Comparison of ENCODE assay signal across 25 cellular contexts in genomic region chr5:135213466-135214239, GRCh38.
DNase-seq lines count a peak whose midpoint lies in the region; ATAC-seq, FAIRE-seq and TF ChIP-seq lines count a peak whose summit lies in the region.
"Had no signal": no experiment of that assay in that cellular context is flagged by ENCODE, and none has a peak within 500 bp of the region (broad histone marks: within the 10 kb centered on the region; RNA-seq: fewer than 3 reads in every experiment).

No MANE protein-coding gene starts in this region.

- no peaks in the 10 kb centered on the region for H3K9me3 ChIP-seq in SJCRH30 (replicated peaks)
- no peaks in the 10 kb centered on the region for H3K9me3 ChIP-seq in kidney (ENCODE audit: control insufficient read depth in 1 of 2, low read length in 2 of 2)
- H3K9me3 ChIP-seq in T-helper 17 cell (ENCODE audit: control insufficient read depth, low read length, poor library complexity, severe bottlenecking): no peaks in the 10 kb centered on the region
- H3K9me3 ChIP-seq: A549, left ventricle myocardium inferior, upper lobe of left lung had no signal

- H3K4me1 ChIP-seq in SJCRH30 (peaks cover 58% of the 10 kb centered on the region), kidney (ENCODE audit: control insufficient read depth in 1 of 2, insufficient read depth in 1 of 2, low read depth in 1 of 2, low read length in 2 of 2) (no peaks in the 10 kb centered on the region)
- H3K4me1 ChIP-seq: left ventricle myocardium inferior, upper lobe of left lung had no signal

- intact Hi-C loops in activated CD4-positive, alpha-beta T cell treated with anti-CD3 and anti-CD28 coated beads, Interleukin-2, amount 10 ng/mL, durations not matched to agents 24 days and 14 days (cut with micrococcal nuclease): no loop called here
- intact Hi-C loops in kidney (cut with DNase I): no loop called here

- no peaks in the 10 kb centered on the region for H3K36me3 ChIP-seq in SJCRH30
- H3K36me3 ChIP-seq in kidney (ENCODE audit: control insufficient read depth in 1 of 2, insufficient read depth in 2 of 2, low read length in 2 of 2): no peaks in the 10 kb centered on the region
- H3K36me3 ChIP-seq: left ventricle myocardium inferior, upper lobe of left lung had no signal

- FAIRE-seq in kidney (lab: Jason Lieb, UNC): no peak
- FAIRE-seq: A549, colon had no signal

- H3K36me3 Mint-ChIP-seq in activated CD4-positive, alpha-beta T cell treated with anti-CD3 and anti-CD28 coated beads, Interleukin-2, amount 10 ng/mL, durations not matched to agents 7 days and 5 days (ENCODE audit: low read depth): no peaks in the 10 kb centered on the region
- no peaks in the 10 kb centered on the region for H3K36me3 Mint-ChIP-seq in activated CD4-positive, alpha-beta T cell treated with anti-CD3 and anti-CD28 coated beads, Interleukin-2, amount 10 ng/mL, durations not matched to agents 24 days and 14 days (ENCODE audit: low read depth)
- peaks cover 3% of the 10 kb centered on the region for H3K36me3 Mint-ChIP-seq in T-helper 17 cell (ENCODE audit: low read depth)
- H3K36me3 Mint-ChIP-seq: brain had no signal

- ATAC-seq in T-helper 17 cell: no peak
- ATAC-seq in GM18502 (IDR thresholded peaks at IDR 0.05; ENCODE audit: poor library complexity, unreplicated experiment): no peak
- ATAC-seq: A549; activated CD4-positive, CD25-positive, alpha-beta regulatory T cell treated with anti-CD3 and anti-CD28 coated beads, Interleukin-2, amount 50 U/mL, for 24 hours; activated naive CD8-positive, alpha-beta T cell treated with anti-CD3 and anti-CD28 coated beads, Interleukin-2, amount 50 U/mL, for 24 hours; activated T-helper 17 cell treated with anti-CD3 and anti-CD28 coated beads, Interleukin-2, amount 50 U/mL, for 72 hours; K562 had no signal

- H3K27ac ChIP-seq in SJCRH30 (peak overlapping the region; percentile 18), kidney (ENCODE audit: low read depth in 2 of 2, low read length in 2 of 2) (no peak overlapping the region)
- H3K27ac ChIP-seq: left ventricle myocardium inferior, upper lobe of left lung had no signal

- H3K27me3 Mint-ChIP-seq in activated CD4-positive, alpha-beta T cell treated with anti-CD3 and anti-CD28 coated beads, Interleukin-2, amount 10 ng/mL, durations not matched to agents 7 days and 5 days: peaks cover 12% of the 10 kb centered on the region
- peaks cover 19% of the 10 kb centered on the region for H3K27me3 Mint-ChIP-seq in activated CD4-positive, alpha-beta T cell treated with anti-CD3 and anti-CD28 coated beads, Interleukin-2, amount 10 ng/mL, durations not matched to agents 24 days and 14 days
- peaks cover 48% of the 10 kb centered on the region for H3K27me3 Mint-ChIP-seq in T-helper 17 cell

- DNase-seq in activated CD4-positive, alpha-beta T cell treated with anti-CD3 and anti-CD28 coated beads, Interleukin-2, amount 10 ng/mL, durations not matched to agents 7 days and 5 days: peak; percentile 3
- DNase-seq in activated CD4-positive, alpha-beta T cell treated with anti-CD3 and anti-CD28 coated beads, Interleukin-2, amount 10 ng/mL, durations not matched to agents 24 days and 14 days: no peak
- DNase-seq in SJCRH30 (peak; percentile 82 to 85), kidney (peak; percentile 58), ureter (ENCODE audit: low spot score) (peak; percentile 29), T-helper 17 cell (no peak), hepatic stellate cell (ENCODE audit: low spot score) (no peak)
- DNase-seq: activated naive CD8-positive, alpha-beta T cell treated with anti-CD3 and anti-CD28 coated beads, Interleukin-2, amount 50 U/mL, for 24 hours; C1 segment of cervical spinal cord; left ventricle myocardium inferior; MV-4-11; NCI-H1930; NCI-H446 treated with DMSO at 0.1 percent for 48 hours; NK-92 treated with Interleukin-12 subunit alpha and Interleukin-12 subunit beta, amount 100 ng/mL, for 24 hours; stimulated activated CD4-positive, alpha-beta T cell treated with anti-CD3 and anti-CD28 coated beads, Interleukin-4, amount 100 ng/mL, for 4 hours; T-helper 9 cell; upper lobe of left lung had no signal

- H3K9me3 Mint-ChIP-seq in activated CD4-positive, alpha-beta T cell treated with anti-CD3 and anti-CD28 coated beads, Interleukin-2, amount 10 ng/mL, durations not matched to agents 7 days and 5 days: no peaks in the 10 kb centered on the region
- no peaks in the 10 kb centered on the region for H3K9me3 Mint-ChIP-seq in activated CD4-positive, alpha-beta T cell treated with anti-CD3 and anti-CD28 coated beads, Interleukin-2, amount 10 ng/mL, durations not matched to agents 24 days and 14 days
- H3K9me3 Mint-ChIP-seq: activated naive CD8-positive, alpha-beta T cell treated with anti-CD3 and anti-CD28 coated beads, Interleukin-2, amount 50 U/mL, for 24 hours; activated T-helper 17 cell treated with anti-CD3 and anti-CD28 coated beads, Interleukin-2, amount 50 U/mL, for 72 hours; neural crest cell had no signal

- no peak overlapping the region for H3K27ac Mint-ChIP-seq in activated CD4-positive, alpha-beta T cell treated with anti-CD3 and anti-CD28 coated beads, Interleukin-2, amount 10 ng/mL, durations not matched to agents 7 days and 5 days
- H3K27ac Mint-ChIP-seq in activated CD4-positive, alpha-beta T cell treated with anti-CD3 and anti-CD28 coated beads, Interleukin-2, amount 10 ng/mL, durations not matched to agents 24 days and 14 days: no peak overlapping the region
- H3K27ac Mint-ChIP-seq in T-helper 17 cell: no peak overlapping the region
- H3K27ac Mint-ChIP-seq: activated naive CD8-positive, alpha-beta T cell treated with anti-CD3 and anti-CD28 coated beads, Interleukin-2, amount 50 U/mL, for 24 hours; activated T-helper 17 cell treated with anti-CD3 and anti-CD28 coated beads, Interleukin-2, amount 50 U/mL, for 72 hours; brain had no signal

- CTCF ChIA-PET in activated CD4-positive, alpha-beta T cell treated with anti-CD3 and anti-CD28 coated beads, Interleukin-2, amount 10 ng/mL, durations not matched to agents 7 days and 5 days (lab: Charles Lee): interaction anchor here (0.6 kb wide), 1 partner anchor 478 kb away, joined by 4 read pairs; no protein-coding TSS in a partner anchor

- H3K4me3 ChIP-seq in SJCRH30: no peak overlapping the region
- no peak overlapping the region for H3K4me3 ChIP-seq in kidney (ENCODE audit: low read length in 2 of 2)
- H3K4me3 ChIP-seq: A549, K562, left ventricle myocardium inferior, upper lobe of left lung had no signal

- H3K4me3 Mint-ChIP-seq in activated CD4-positive, alpha-beta T cell treated with anti-CD3 and anti-CD28 coated beads, Interleukin-2, amount 10 ng/mL, durations not matched to agents 7 days and 5 days: no peak overlapping the region
- no peak overlapping the region for H3K4me3 Mint-ChIP-seq in activated CD4-positive, alpha-beta T cell treated with anti-CD3 and anti-CD28 coated beads, Interleukin-2, amount 10 ng/mL, durations not matched to agents 24 days and 14 days
- H3K4me3 Mint-ChIP-seq in T-helper 17 cell: no peak overlapping the region
- H3K4me3 Mint-ChIP-seq: activated naive CD8-positive, alpha-beta T cell treated with anti-CD3 and anti-CD28 coated beads, Interleukin-2, amount 50 U/mL, for 24 hours; activated T-helper 17 cell treated with anti-CD3 and anti-CD28 coated beads, Interleukin-2, amount 50 U/mL, for 72 hours; brain; neural crest cell had no signal

- H3K9ac ChIP-seq in kidney (ENCODE audit: low read length in 2 of 2): no peak overlapping the region

- POLR2A ChIA-PET in activated CD4-positive, alpha-beta T cell treated with anti-CD3 and anti-CD28 coated beads, Interleukin-2, amount 10 ng/mL, durations not matched to agents 7 days and 5 days (lab: Charles Lee): no interaction called here

- TF ChIP-seq CTCF in kidney (IDR thresholded peaks at IDR 0.05; ENCODE audit: borderline replicate concordance, extremely low read depth, insufficient read depth): no peak

- no peaks in the 10 kb centered on the region for H3K27me3 ChIP-seq in SJCRH30
- H3K27me3 ChIP-seq: upper lobe of left lung had no signal

- H3K4me1 Mint-ChIP-seq in activated CD4-positive, alpha-beta T cell treated with anti-CD3 and anti-CD28 coated beads, Interleukin-2, amount 10 ng/mL, durations not matched to agents 7 days and 5 days: no peaks in the 10 kb centered on the region
- no peaks in the 10 kb centered on the region for H3K4me1 Mint-ChIP-seq in activated CD4-positive, alpha-beta T cell treated with anti-CD3 and anti-CD28 coated beads, Interleukin-2, amount 10 ng/mL, durations not matched to agents 24 days and 14 days
- H3K4me1 Mint-ChIP-seq in T-helper 17 cell: peaks cover 4% of the 10 kb centered on the region
- H3K4me1 Mint-ChIP-seq: activated naive CD8-positive, alpha-beta T cell treated with anti-CD3 and anti-CD28 coated beads, Interleukin-2, amount 50 U/mL, for 24 hours; activated T-helper 17 cell treated with anti-CD3 and anti-CD28 coated beads, Interleukin-2, amount 50 U/mL, for 72 hours; neural crest cell had no signal

Comparison
In these comparisons a context has a peak if more than half of its experiments do, and no peak if none do; other contexts are left out.
1. DNase-seq: peak in activated CD4-positive, alpha-beta T cell treated with anti-CD3 and anti-CD28 coated beads, Interleukin-2, amount 10 ng/mL, durations not matched to agents 7 days and 5 days (single experiment), SJCRH30 (2 of 2), kidney (single experiment) and ureter (single experiment); none in activated CD4-positive, alpha-beta T cell treated with anti-CD3 and anti-CD28 coated beads, Interleukin-2, amount 10 ng/mL, durations not matched to agents 24 days and 14 days (single experiment), T-helper 17 cell (0 of 3) and hepatic stellate cell (single experiment).